Comparison of ENCODE assay signal across 1 cellular context in genomic region chr2:188333751-188334524, GRCh38.
TF ChIP-seq lines count a peak whose summit lies in the region.

No MANE protein-coding gene starts in this region.

TF ChIP-seq in SK-N-SH treated with all-trans-retinoic acid at 6 μM for 48 hours, 23 proteins besides CTCF, POLR2A, EP300 and RAD21 (continued from another document):
- TF ChIP-seq TSHZ2 (CRISPR knock-in tag; IDR thresholded peaks at IDR 0.05) (no peak), ZNF565 (CRISPR knock-in tag; conservative IDR thresholded peaks at IDR 0.05; ENCODE audit: low read depth) (no peak), CSDC2 (CRISPR knock-in tag; IDR thresholded peaks at IDR 0.05) (no peak), ZFP3 (CRISPR knock-in tag; IDR thresholded peaks at IDR 0.05) (no peak), ISL1 (CRISPR knock-in tag; IDR thresholded peaks at IDR 0.05) (no peak), TCF4 (CRISPR knock-in tag; IDR thresholded peaks at IDR 0.05; ENCODE audit: borderline replicate concordance) (no peak), ZC3H10 (CRISPR knock-in tag; IDR thresholded peaks at IDR 0.05) (no peak)
TF ChIP-seq in SK-N-SH treated with all-trans-retinoic acid at 6 μM for 48 hours: peak in this region for 0.
